In the genomic region with DNA sequence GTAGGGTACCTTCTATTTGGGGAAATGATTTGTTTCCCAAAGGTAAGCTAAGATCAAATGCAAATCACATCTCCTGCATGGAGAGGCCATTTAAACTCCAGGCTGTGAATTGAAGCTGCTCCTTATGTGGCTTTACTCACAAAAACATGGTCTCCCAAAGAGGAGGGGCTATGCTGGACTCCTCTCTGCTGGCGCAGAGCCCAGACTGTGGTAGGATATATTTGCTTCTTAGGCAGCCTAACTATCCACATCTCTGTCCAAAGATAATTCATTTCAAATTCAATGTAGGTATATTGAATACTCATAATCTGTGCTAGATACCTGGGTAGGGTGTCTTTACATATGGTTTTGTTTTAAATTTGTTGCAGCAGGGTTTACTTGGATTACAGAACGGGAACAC, we compare ENCODE assay signal across 26 cellular contexts.
DNase-seq lines count a peak whose midpoint lies in the region; ATAC-seq and TF ChIP-seq lines count a peak whose summit lies in the region.
"Had no signal": no experiment of that assay in that cellular context is flagged by ENCODE, and none has a peak within 500 bp of the region (broad histone marks: within the 10 kb centered on the region; RNA-seq: fewer than 3 reads in every experiment).

No MANE protein-coding gene starts in this region.

- ATAC-seq in CD8-positive, alpha-beta T cell = no peak
- ATAC-seq in GM21360 (IDR thresholded peaks at IDR 0.05; ENCODE audit: unreplicated experiment) = no peak
- no peak for ATAC-seq in HG03175 (IDR thresholded peaks at IDR 0.05; ENCODE audit: unreplicated experiment)
- ATAC-seq: activated CD4-positive, CD25-positive, alpha-beta regulatory T cell treated with anti-CD3 and anti-CD28 coated beads, Interleukin-2, amount 50 U/mL, for 24 hours; activated T-helper 17 cell treated with anti-CD3 and anti-CD28 coated beads, Interleukin-2, amount 50 U/mL, for 72 hours had no signal

- TF ChIP-seq CTCF in choroid plexus epithelial cell (conservative IDR thresholded peaks at IDR 0.05; ENCODE audit: low read depth, low read length) = no peak
- no peak for TF ChIP-seq CTCF in CD8-positive, alpha-beta T cell (IDR thresholded peaks at IDR 0.05)

- H3K27me3 ChIP-seq in CD8-positive, alpha-beta T cell (ENCODE audit: insufficient read depth, low read length) = no peaks in the 10 kb centered on the region
- H3K27me3 ChIP-seq: BLaER1 treated with 17β-estradiol and CSF1 and Interleukin-3, amounts not matched to agents 10 nM and 100 nM; cardiac muscle cell; neural progenitor cell; right atrium auricular region; spleen had no signal

- no peaks in the 10 kb centered on the region for H3K4me1 ChIP-seq in CD8-positive, alpha-beta T cell (ENCODE audit: insufficient read depth, low read length)
- H3K4me1 ChIP-seq: neural progenitor cell, right atrium auricular region, spleen had no signal

- no peak overlapping the region for H3K27ac ChIP-seq in CD8-positive, alpha-beta T cell (ENCODE audit: low read depth, low read length)
- H3K27ac ChIP-seq: BLaER1 treated with 17β-estradiol and CSF1 and Interleukin-3, amounts not matched to agents 10 nM and 100 nM; cardiac muscle cell; coronary artery; heart right ventricle; neural progenitor cell; right atrium auricular region; RWPE1; spleen had no signal

- DNase-seq in DMS153 (lab: John Stamatoyannopoulos, UW) (peak; percentile 14), Daoy (ENCODE audit: low read depth) (peak; percentile 13), NCI-H345 (lab: John Stamatoyannopoulos, UW) (peak; percentile 58), choroid plexus epithelial cell (ENCODE audit: low read depth) (peak; percentile 44)
- DNase-seq in CD8-positive, alpha-beta T cell = no peak
- DNase-seq: activated CD4-positive, alpha-beta memory T cell treated with anti-CD3 and anti-CD28 coated beads, Interleukin-2, amount 10 ng/mL, durations not matched to agents 7 days and 5 days; amygdala; COR-L47; effector memory CD4-positive, alpha-beta T cell; foreskin fibroblast; heart right ventricle; mammary epithelial cell; spleen; trophoblast cell had no signal

- H3K4me1 Mint-ChIP-seq in CD8-positive, alpha-beta T cell (ENCODE audit: low read depth) = no peaks in the 10 kb centered on the region
- H3K4me1 Mint-ChIP-seq: activated CD4-positive, alpha-beta memory T cell treated with anti-CD3 and anti-CD28 coated beads, Interleukin-2, amount 10 ng/mL, durations not matched to agents 7 days and 5 days; activated naive CD4-positive, alpha-beta T cell treated with anti-CD3 and anti-CD28 coated beads, Interleukin-2, amount 50 U/mL, for 24 hours; activated T-helper 17 cell treated with anti-CD3 and anti-CD28 coated beads, Interleukin-2, amount 50 U/mL, for 72 hours; neural progenitor cell had no signal

- no peak overlapping the region for H3K4me3 Mint-ChIP-seq in CD8-positive, alpha-beta T cell
- H3K4me3 Mint-ChIP-seq: activated CD4-positive, alpha-beta memory T cell treated with anti-CD3 and anti-CD28 coated beads, Interleukin-2, amount 10 ng/mL, durations not matched to agents 7 days and 5 days; activated naive CD4-positive, alpha-beta T cell treated with anti-CD3 and anti-CD28 coated beads, Interleukin-2, amount 50 U/mL, for 24 hours; activated T-helper 17 cell treated with anti-CD3 and anti-CD28 coated beads, Interleukin-2, amount 50 U/mL, for 72 hours; neural progenitor cell; T-helper 1 cell treated with Interleukin-12 subunit alpha and Interleukin-12 subunit beta and Interleukin-4 antibody, amounts not matched to agents 30 μg/mL and 1 μg/mL, for 36 hours had no signal

- no peaks in the 10 kb centered on the region for H3K9me3 ChIP-seq in CD8-positive, alpha-beta T cell (ENCODE audit: low read length)
- H3K9me3 ChIP-seq: right atrium auricular region, spleen had no signal

- no peaks in the 10 kb centered on the region for H3K36me3 ChIP-seq in CD8-positive, alpha-beta T cell (ENCODE audit: insufficient read depth, low read length)
- H3K36me3 ChIP-seq: BLaER1 treated with 17β-estradiol and CSF1 and Interleukin-3, amounts not matched to agents 10 nM and 100 nM; cardiac muscle cell; heart right ventricle; neural progenitor cell; right atrium auricular region; spleen had no signal

- no peak overlapping the region for H3K27ac Mint-ChIP-seq in CD8-positive, alpha-beta T cell
- H3K27ac Mint-ChIP-seq: activated CD4-positive, alpha-beta memory T cell treated with anti-CD3 and anti-CD28 coated beads, Interleukin-2, amount 10 ng/mL, durations not matched to agents 7 days and 5 days; activated naive CD4-positive, alpha-beta T cell treated with anti-CD3 and anti-CD28 coated beads, Interleukin-2, amount 50 U/mL, for 24 hours; activated T-helper 17 cell treated with anti-CD3 and anti-CD28 coated beads, Interleukin-2, amount 50 U/mL, for 72 hours; neural progenitor cell; T-helper 1 cell treated with Interleukin-12 subunit alpha and Interleukin-12 subunit beta and Interleukin-4 antibody, amounts not matched to agents 30 μg/mL and 1 μg/mL, for 36 hours had no signal

- no peaks in the 10 kb centered on the region for H3K36me3 Mint-ChIP-seq in CD8-positive, alpha-beta T cell
- H3K36me3 Mint-ChIP-seq: activated naive CD4-positive, alpha-beta T cell treated with anti-CD3 and anti-CD28 coated beads, Interleukin-2, amount 50 U/mL, for 24 hours; neural progenitor cell had no signal

- H3K27me3 Mint-ChIP-seq in CD8-positive, alpha-beta T cell (ENCODE audit: low read depth) = peaks cover 4% of the 10 kb centered on the region

- no peak overlapping the region for H3K4me3 ChIP-seq in choroid plexus epithelial cell (ENCODE audit: low read depth, low read length)
- H3K4me3 ChIP-seq in CD8-positive, alpha-beta T cell (ENCODE audit: low read depth, low read length) = no peak overlapping the region
- H3K4me3 ChIP-seq: BLaER1 treated with 17β-estradiol and CSF1 and Interleukin-3, amounts not matched to agents 10 nM and 100 nM; cardiac muscle cell; coronary artery; heart right ventricle; neural progenitor cell; right atrium auricular region; spleen had no signal

- POLR2A ChIA-PET in CD8-positive, alpha-beta T cell (lab: Charles Lee) = no interaction called here

- intact Hi-C loops in CD8-positive, alpha-beta T cell (cut with DNase I, micrococcal nuclease) = no loop called here

- H3K9me3 Mint-ChIP-seq in CD8-positive, alpha-beta T cell = no peaks in the 10 kb centered on the region
- H3K9me3 Mint-ChIP-seq: activated CD4-positive, alpha-beta memory T cell treated with anti-CD3 and anti-CD28 coated beads, Interleukin-2, amount 10 ng/mL, durations not matched to agents 7 days and 5 days; activated naive CD4-positive, alpha-beta T cell treated with anti-CD3 and anti-CD28 coated beads, Interleukin-2, amount 50 U/mL, for 24 hours; neural progenitor cell; T-helper 1 cell treated with Interleukin-12 subunit alpha and Interleukin-12 subunit beta and Interleukin-4 antibody, amounts not matched to agents 30 μg/mL and 1 μg/mL, for 36 hours had no signal

- CTCF ChIA-PET in CD8-positive, alpha-beta T cell (lab: Charles Lee) = no interaction called here

Comparison
In these comparisons a context has a peak if more than half of its experiments do, and no peak if none do; other contexts are left out.
1. DNase-seq: peak in DMS153 (single experiment), Daoy (single experiment), NCI-H345 (single experiment) and choroid plexus epithelial cell (single experiment); none in CD8-positive, alpha-beta T cell (0 of 7).